In genomic region chr16:80576343-80576912, GRCh38 we compare ENCODE assay signal across 29 cellular contexts. TPM values are rescaled to one million over a fixed set of nuclear protein-coding genes. Genes with fewer than 3 reads are reported as not detected.
"Had no signal": no experiment of that assay in that cellular context is flagged by ENCODE, and none has a peak within 500 bp of the region (broad histone marks: within the 10 kb centered on the region; RNA-seq: fewer than 3 reads in every experiment).

No MANE protein-coding gene starts in this region.

- ATAC-seq: activated CD8-positive, alpha-beta T cell treated with anti-CD3 and anti-CD28 coated beads for 36 hours; activated naive CD8-positive, alpha-beta T cell treated with anti-CD3 and anti-CD28 coated beads, Interleukin-2, amount 50 U/mL, for 24 hours; activated T-cell treated with anti-CD3 and anti-CD28 coated beads, Interleukin-2, amount 50 U/mL, for 4 hours; body of pancreas; effector memory CD8-positive, alpha-beta T cell; foreskin keratinocyte; gastrocnemius medialis; heart left ventricle; T-helper 17 cell had no signal

- H3K27me3 ChIP-seq: body of pancreas, foreskin keratinocyte, gastrocnemius medialis had no signal

- DNase-seq: activated CD4-positive, alpha-beta T cell treated with anti-CD3 and anti-CD28 coated beads for 48 hours; activated CD4-positive, alpha-beta T cell treated with anti-CD3 and anti-CD28 coated beads, Interleukin-2, amount 50 U/mL, for 1 hour; activated CD4-positive, alpha-beta T cell treated with anti-CD3 and anti-CD28 coated beads, Interleukin-2, amount 50 U/mL, for 48 hours; activated CD4-positive, CD25-positive, alpha-beta regulatory T cell; activated CD8-positive, alpha-beta memory T cell treated with anti-CD3 and anti-CD28 coated beads for 24 hours; activated CD8-positive, alpha-beta T cell treated with anti-CD3 and anti-CD28 coated beads for 36 hours; activated effector memory CD4-positive, alpha-beta T cell treated with anti-CD3 and anti-CD28 coated beads, Interleukin-2, amount 50 U/mL, for 16 hours; activated naive CD4-positive, alpha-beta T cell treated with anti-CD3 and anti-CD28 coated beads for 36 hours; activated naive CD8-positive, alpha-beta T cell treated with anti-CD3 and anti-CD28 coated beads for 36 hours; activated naive CD8-positive, alpha-beta T cell treated with anti-CD3 and anti-CD28 coated beads, Interleukin-2, amount 50 U/mL, for 24 hours; activated T-cell treated with anti-CD3 and anti-CD28 coated beads, Interleukin-2, amount 50 U/mL, for 4 hours; anterior cingulate cortex; body of pancreas; caudate nucleus; cortex of kidney; dermis blood vessel endothelial cell; effector CD4-positive, alpha-beta T cell; effector memory CD8-positive, alpha-beta T cell; erythroblast; foreskin keratinocyte; gastrocnemius medialis; glutamatergic neuron; heart left ventricle; T-helper 1 cell; T-helper 17 cell had no signal

- H3K27ac ChIP-seq: body of pancreas, esophagus muscularis mucosa, foreskin keratinocyte, gastrocnemius medialis, heart left ventricle had no signal

- H3K36me3 ChIP-seq: esophagus muscularis mucosa, gastrocnemius medialis, heart left ventricle had no signal

- H3K9me3 ChIP-seq: body of pancreas, gastrocnemius medialis had no signal

- H3K4me3 ChIP-seq: body of pancreas, esophagus muscularis mucosa, gastrocnemius medialis, heart left ventricle had no signal

- H3K4me1 ChIP-seq: esophagus muscularis mucosa, gastrocnemius medialis, heart left ventricle had no signal

- FAIRE-seq: colon had no signal

RNA-seq across cellular contexts. Expression of gene DYNLRB2, which starts 35.6 kb away (rescaled TPM):
- total RNA-seq: activated CD8-positive, alpha-beta T cell treated with anti-CD3 and anti-CD28 coated beads for 36 hours; activated naive CD4-positive, alpha-beta T cell treated with anti-CD3 and anti-CD28 coated beads for 36 hours; activated T-cell treated with anti-CD3 and anti-CD28 coated beads, Interleukin-2, amount 50 U/mL, for 4 hours; activated T-helper 2 cell treated with anti-CD3 and anti-CD28 coated beads, Interferon-gamma antibody, Interleukin-2, Interleukin-4, amounts not matched to agents 10 μg/mL and 5 μg/mL and 100 μg/mL, durations not matched to agents 14 hours and 24 hours and 36 hours; body of pancreas; chondrocyte; dermis blood vessel endothelial cell; esophagus muscularis mucosa; foreskin keratinocyte; gastrocnemius medialis; T-helper 17 cell had no signal
